In the genomic region with DNA sequence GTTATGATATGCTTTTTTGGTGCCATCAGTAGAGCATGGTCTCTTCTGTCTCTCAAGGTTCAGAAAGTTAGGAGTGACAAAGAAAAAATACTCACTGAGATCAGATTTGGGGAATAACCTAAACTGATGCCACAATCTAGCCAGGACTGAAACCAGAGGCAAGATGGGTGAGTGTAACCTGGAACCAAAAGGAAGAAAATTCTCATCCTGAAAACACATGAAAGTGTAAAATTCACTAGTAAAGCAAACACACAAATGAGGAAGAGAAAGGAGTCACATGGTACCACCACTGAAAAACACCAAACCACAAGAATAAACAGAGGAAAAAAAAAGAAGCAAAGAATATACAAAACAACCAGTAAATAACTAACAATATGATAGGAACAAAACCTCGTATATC, we compare ENCODE assay signal across 1 cellular context.
TF ChIP-seq lines count a peak whose summit lies in the region.

No MANE protein-coding gene starts in this region.

TF ChIP-seq in HepG2, 621 proteins besides CTCF, POLR2A, EP300 and RAD21:
- TF ChIP-seq, protein P1, sequence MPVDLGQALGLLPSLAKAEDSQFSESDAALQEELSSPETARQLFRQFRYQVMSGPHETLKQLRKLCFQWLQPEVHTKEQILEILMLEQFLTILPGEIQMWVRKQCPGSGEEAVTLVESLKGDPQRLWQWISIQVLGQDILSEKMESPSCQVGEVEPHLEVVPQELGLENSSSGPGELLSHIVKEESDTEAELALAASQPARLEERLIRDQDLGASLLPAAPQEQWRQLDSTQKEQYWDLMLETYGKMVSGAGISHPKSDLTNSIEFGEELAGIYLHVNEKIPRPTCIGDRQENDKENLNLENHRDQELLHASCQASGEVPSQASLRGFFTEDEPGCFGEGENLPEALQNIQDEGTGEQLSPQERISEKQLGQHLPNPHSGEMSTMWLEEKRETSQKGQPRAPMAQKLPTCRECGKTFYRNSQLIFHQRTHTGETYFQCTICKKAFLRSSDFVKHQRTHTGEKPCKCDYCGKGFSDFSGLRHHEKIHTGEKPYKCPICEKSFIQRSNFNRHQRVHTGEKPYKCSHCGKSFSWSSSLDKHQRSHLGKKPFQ (CRISPR knock-in tag; IDR thresholded peaks at IDR 0.05; ENCODE audit: insufficient replicate concordance) = no peak
- TF ChIP-seq SP2 (CRISPR knock-in tag; IDR thresholded peaks at IDR 0.05) (no peak), ZNF781 (CRISPR knock-in tag; IDR thresholded peaks at IDR 0.05; ENCODE audit: borderline replicate concordance, not compliant biosample characterization) (no peak)
TF ChIP-seq in HepG2: peak in this region for 0.
